Comparison of ENCODE assay signal across 12 cellular contexts in the genomic region with DNA sequence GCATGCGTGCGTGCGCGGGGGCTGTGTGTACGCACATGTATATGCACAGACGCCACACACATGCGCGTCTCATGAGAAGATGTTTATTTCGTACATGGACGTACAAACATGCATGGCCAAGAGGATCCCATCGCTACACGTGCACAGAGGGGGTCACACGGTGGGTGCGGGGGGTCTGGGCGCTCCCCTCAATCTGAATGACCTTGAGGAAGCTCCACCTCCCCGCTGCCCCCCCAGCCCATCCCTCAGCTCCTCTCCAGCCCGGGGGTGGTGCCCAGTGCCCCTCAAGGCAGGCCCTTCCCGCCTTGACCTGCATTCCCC. TPM values are rescaled to one million over a fixed set of nuclear protein-coding genes. Genes with fewer than 3 reads are reported as not detected.
DNase-seq lines count a peak whose midpoint lies in the region; ATAC-seq and TF ChIP-seq lines count a peak whose summit lies in the region.
"Had no signal": no experiment of that assay in that cellular context is flagged by ENCODE, and none has a peak within 500 bp of the region (broad histone marks: within the 10 kb centered on the region; RNA-seq: fewer than 3 reads in every experiment).

No MANE protein-coding gene starts in this region.

- DNase-seq in immature natural killer cell (no peak), NCI-H774 (lab: John Stamatoyannopoulos, UW) (no peak), thyroid gland (no peak)
- DNase-seq in stimulated activated effector memory CD8-positive, alpha-beta T cell treated with anti-CD3 and anti-CD28 coated beads, Interleukin-12 subunit alpha, Interleukin-12 subunit beta, amount 100 ng/mL, for 72 hours (ENCODE audit: low spot score in 2 of 2), result no peak
- DNase-seq: DMS79; effector memory CD4-positive, alpha-beta T cell; kidney had no signal

- H3K36me3 ChIP-seq in HEK293 (ENCODE audit: control insufficient read depth in 2 of 2, insufficient read depth in 1 of 2, low read length in 2 of 2) (peaks cover 0 to 67% of the 10 kb centered on the region in 2 experiments; a peak in 1 of 3 replicates), thyroid gland (peaks cover 4 to 5% of the 10 kb centered on the region in 2 donors)

- H3K27me3 ChIP-seq in thyroid gland, result no peaks in the 10 kb centered on the region

- POLR2A ChIA-PET in HEK293 (lab: Yijun Ruan, JAX), result no interaction called here

- H3K4me1 Mint-ChIP-seq in brain, result peaks cover 9% of the 10 kb centered on the region
- peaks cover 0 to 1% of the 10 kb centered on the region in 2 donors for H3K4me1 Mint-ChIP-seq in immature natural killer cell
- peaks cover 5% of the 10 kb centered on the region for H3K4me1 Mint-ChIP-seq in stimulated activated effector memory CD8-positive, alpha-beta T cell treated with anti-CD3 and anti-CD28 coated beads, Interleukin-12 subunit alpha, Interleukin-12 subunit beta, amount 100 ng/mL, for 72 hours

- 87 to 88% methylated on average over 18 of the region's 18 CpGs for WGBS in thyroid gland, 2 donors

- CTCF ChIA-PET in HEK293 (lab: Yijun Ruan, JAX), result no interaction called here

- TF ChIP-seq CTCF in HEK293 (tag by site-specific recombination; IDR thresholded peaks at IDR 0.05) (no peak), brain (conservative IDR thresholded peaks at IDR 0.05) (no peak), thyroid gland (IDR thresholded peaks at IDR 0.05) (no peak)

- H3K27ac ChIP-seq in HEK293 (ENCODE audit: extremely low read depth, low read depth, low read length), result no peak overlapping the region
- peak overlapping the region in 1 of 3 donors; percentile 46 for H3K27ac ChIP-seq in thyroid gland

- no peak for ATAC-seq in stimulated activated effector memory CD8-positive, alpha-beta T cell treated with anti-CD3 and anti-CD28 coated beads, Interleukin-12 subunit alpha, Interleukin-12 subunit beta, amount 100 ng/mL, for 72 hours
- no peak for ATAC-seq in HG03139 (IDR thresholded peaks at IDR 0.05; ENCODE audit: unreplicated experiment)

- intact Hi-C loops in thyroid gland (cut with DNase I), result no loop called here

- H3K9me3 Mint-ChIP-seq in brain (no peaks in the 10 kb centered on the region), immature natural killer cell (no peaks in the 10 kb centered on the region)
- H3K9me3 Mint-ChIP-seq in stimulated activated effector memory CD8-positive, alpha-beta T cell treated with anti-CD3 and anti-CD28 coated beads, Interleukin-12 subunit alpha, Interleukin-12 subunit beta, amount 100 ng/mL, for 72 hours, result no peaks in the 10 kb centered on the region
- H3K9me3 Mint-ChIP-seq: activated T-helper 2 cell treated with anti-CD3 and anti-CD28 coated beads, Interferon-gamma antibody, Interleukin-2, Interleukin-4, amounts not matched to agents 10 μg/mL and 5 μg/mL and 100 μg/mL, durations not matched to agents 14 hours and 24 hours and 36 hours had no signal

- no peak overlapping the region for H3K4me3 ChIP-seq in HEK293 (ENCODE audit: low read depth, low read length)
- no peak overlapping the region for H3K4me3 ChIP-seq in thyroid gland (replicated peaks in 1 of 3)

- H3K4me1 ChIP-seq in HEK293 (ENCODE audit: control insufficient read depth, insufficient read depth, low read length), result no peaks in the 10 kb centered on the region
- peaks cover 12 to 16% of the 10 kb centered on the region in 2 donors for H3K4me1 ChIP-seq in thyroid gland

- H3K27me3 Mint-ChIP-seq in brain (no peaks in the 10 kb centered on the region), immature natural killer cell (ENCODE audit: low read depth in 3 of 3) (peaks cover 0 to 3% (median 1%) of the 10 kb centered on the region in 3 donors)

- peak overlapping the region in 3 of 5 experiments; percentile 81 to 94 (median 92) for H3K27ac Mint-ChIP-seq in brain
- H3K27ac Mint-ChIP-seq in immature natural killer cell, result no peak overlapping the region
- no peak overlapping the region for H3K27ac Mint-ChIP-seq in stimulated activated effector memory CD8-positive, alpha-beta T cell treated with anti-CD3 and anti-CD28 coated beads, Interleukin-12 subunit alpha, Interleukin-12 subunit beta, amount 100 ng/mL, for 72 hours
- H3K27ac Mint-ChIP-seq: activated T-helper 2 cell treated with anti-CD3 and anti-CD28 coated beads, Interferon-gamma antibody, Interleukin-2, Interleukin-4, amounts not matched to agents 10 μg/mL and 5 μg/mL and 100 μg/mL, durations not matched to agents 14 hours and 24 hours and 36 hours had no signal

- TF ChIP-seq POLR2A in thyroid gland (IDR thresholded peaks at IDR 0.05), result no peak

- H3K4me3 Mint-ChIP-seq in brain (peak overlapping the region; percentile 34 to 82 (median 79)), immature natural killer cell (peak overlapping the region in 4 of 5 donors; percentile 20 to 45 (median 35))
- H3K4me3 Mint-ChIP-seq in stimulated activated effector memory CD8-positive, alpha-beta T cell treated with anti-CD3 and anti-CD28 coated beads, Interleukin-12 subunit alpha, Interleukin-12 subunit beta, amount 100 ng/mL, for 72 hours, result peak overlapping the region; percentile 50

- H3K9me3 ChIP-seq in HEK293 (ENCODE audit: control insufficient read depth, insufficient read depth, low read depth, low read length) (no peaks in the 10 kb centered on the region), thyroid gland (no peaks in the 10 kb centered on the region)

- H3K36me3 Mint-ChIP-seq in brain, result peaks cover 9% of the 10 kb centered on the region
- H3K36me3 Mint-ChIP-seq in immature natural killer cell, result peaks cover 0 to 5% (median 4%) of the 10 kb centered on the region in 3 donors
- H3K36me3 Mint-ChIP-seq in stimulated activated effector memory CD8-positive, alpha-beta T cell treated with anti-CD3 and anti-CD28 coated beads, Interleukin-12 subunit alpha, Interleukin-12 subunit beta, amount 100 ng/mL, for 72 hours, result peaks cover 10% of the 10 kb centered on the region

TF ChIP-seq in HEK293, 187 proteins besides CTCF, POLR2A, EP300 and RAD21:
- peak; percentile 34; the same call in 1 of the 2 replicates for TF ChIP-seq ZNF157 (tag by site-specific recombination; IDR thresholded peaks at IDR 0.05)
- TF ChIP-seq GLIS2 (tag by site-specific recombination; IDR thresholded peaks at IDR 0.05), result 0 out of 2 replicates have a peak, but pooled peaks have one; percentile 13
- no peak for TF ChIP-seq ZNF350 (tag by site-specific recombination; IDR thresholded peaks at IDR 0.05)

RNA-seq across cellular contexts. Expression of gene TMEM240, which starts 1.5 kb away (rescaled TPM):
- 33.9 TPM for polyA plus RNA-seq in brain (ENCODE audit: insufficient read depth, low read depth, low replicate concordance)
- not detected for polyA plus RNA-seq in immature natural killer cell
- 1 to 10 TPM; 1.2 to 4.5 (median 1.3) TPM for total RNA-seq in thyroid gland
- total RNA-seq: RPMI7951 had no signal

RNA-seq across cellular contexts. Expression of gene ATAD3A, which starts 27.0 kb away (rescaled TPM):
- 47.5 TPM for polyA plus RNA-seq in brain (ENCODE audit: insufficient read depth, low read depth, low replicate concordance)
- polyA plus RNA-seq in immature natural killer cell, result 10 to 100 TPM in 1 of 3 donors, 1 to 10 TPM in 2; 6.4 to 14.5 (median 7.3) TPM
- 10 to 100 TPM; 21.6 to 34.2 (median 28.5) TPM for total RNA-seq in thyroid gland

RNA-seq across cellular contexts. Expression of gene SSU72, which starts 35.7 kb away (rescaled TPM):
- polyA plus RNA-seq in brain (ENCODE audit: insufficient read depth, low read depth, low replicate concordance) (231 TPM), immature natural killer cell (100 to 1,000 TPM; 159 to 241 (median 160) TPM)
- total RNA-seq in thyroid gland, result 100 to 1,000 TPM; 204 to 294 (median 241) TPM

Comparison
In these comparisons a context has a peak if more than half of its experiments do, and no peak if none do; other contexts are left out.
1. H3K27ac Mint-ChIP-seq: peak in brain (3 of 5); none in immature natural killer cell (0 of 6) and stimulated activated effector memory CD8-positive, alpha-beta T cell treated with anti-CD3 and anti-CD28 coated beads, Interleukin-12 subunit alpha, Interleukin-12 subunit beta, amount 100 ng/mL, for 72 hours (single experiment).
2. RNA of gene TMEM240, which starts 1.5 kb away (polyA plus RNA-seq): 33.9 TPM in brain (single experiment); not detected in immature natural killer cell; every median in the first group is over 10 times any median in the second.
3. Peak in every context shown above with its lines, with median percentiles within 50 percentile points of each other: H3K4me3 Mint-ChIP-seq.